Comparison of ENCODE assay signal across 20 cellular contexts in genomic region chr5:32096891-32097592, GRCh38.
A peak's percentile ranks its signal among the peaks of the same experiment; 100 is the strongest.
DNase-seq lines count a peak whose midpoint lies in the region; ATAC-seq, FAIRE-seq and TF ChIP-seq lines count a peak whose summit lies in the region.
"Had no signal": no experiment of that assay in that cellular context is flagged by ENCODE, and none has a peak within 500 bp of the region (broad histone marks: within the 10 kb centered on the region; RNA-seq: fewer than 3 reads in every experiment).

No MANE protein-coding gene starts in this region.

- no peaks in the 10 kb centered on the region for H4K20me1 ChIP-seq in HepG2 (ENCODE audit: insufficient read depth, low read length)
- H4K20me1 ChIP-seq in K562 (replicated peaks; ENCODE audit: control insufficient read depth, insufficient read depth, low read length): no peaks in the 10 kb centered on the region

- ATAC-seq in right lobe of liver (no peak), HepG2 (no peak), K562 (no peak), esophagus mucosa (no peak)
- ATAC-seq in natural killer cell treated with Interleukin-12 subunit alpha and Interleukin-12 subunit beta and Interleukin-15 and Interleukin-18, amount 100 ng/mL, for 72 hours: no peak
- ATAC-seq: heart left ventricle had no signal

- H3K27me3 ChIP-seq in right lobe of liver: no peaks in the 10 kb centered on the region
- no peaks in the 10 kb centered on the region for H3K27me3 ChIP-seq in HepG2 (ENCODE audit: control insufficient read depth in 1 of 2, insufficient read depth in 2 of 2, low read length in 2 of 2)
- H3K27me3 ChIP-seq in K562 (ENCODE audit: control insufficient read depth in 2 of 2, insufficient read depth in 2 of 2, low read length in 2 of 2): no peaks in the 10 kb centered on the region
- H3K27me3 ChIP-seq in Peyer's patch: no peaks in the 10 kb centered on the region
- H3K27me3 ChIP-seq: heart left ventricle had no signal

- in situ Hi-C loops in HepG2 (cut with HindIII; ENCODE audit: extremely low pct_ligation_motif_present, low pct_unique_long_range_greater_than_20kb): loop anchor here (10.0 kb wide), 1 partner anchor 522 kb away; no protein-coding TSS in a partner anchor
- in situ Hi-C loops in K562 (cut with MboI): loop anchor here (10.0 kb wide), 1 partner anchor 512 kb away; no protein-coding TSS in a partner anchor

- 89% methylated on average over 8 of the region's 10 CpGs for WGBS in right lobe of liver (ENCODE audit: insufficient coverage, low coverage, low lambda C conversion rate, missing lambda C conversion rate)
- WGBS in HepG2 (ENCODE audit: low lambda C conversion rate): 97% methylated on average over 10 of the region's 10 CpGs
- 82% methylated on average over 10 of the region's 10 CpGs for WGBS in K562 (ENCODE audit: insufficient coverage, low coverage, missing lambda C conversion rate)

- H3K4me3 ChIP-seq in right lobe of liver: no peak overlapping the region
- no peak overlapping the region for H3K4me3 ChIP-seq in HepG2 (replicated peaks in 1 of 3; ENCODE audit: insufficient read depth in 1 of 3, low read depth in 2 of 3, low read length in 3 of 3)
- no peak overlapping the region for H3K4me3 ChIP-seq in K562
- H3K4me3 ChIP-seq in Peyer's patch: no peak overlapping the region
- H3K4me3 ChIP-seq: heart left ventricle had no signal

- peaks cover 0 to 11% (median 7%) of the 10 kb centered on the region in 4 donors for H3K36me3 ChIP-seq in right lobe of liver
- peaks cover 5 to 29% of the 10 kb centered on the region in 2 experiments; a peak in 4 of 5 replicates for H3K36me3 ChIP-seq in HepG2 (replicated peaks in 1 of 2; ENCODE audit: control insufficient read depth in 1 of 2, insufficient read depth in 2 of 2, low read length in 2 of 2)
- H3K36me3 ChIP-seq in K562 (ENCODE audit: control insufficient read depth, insufficient read depth, low read length): peaks cover 27% of the 10 kb centered on the region; the same call in 2 of the 3 replicates
- H3K36me3 ChIP-seq in Peyer's patch: peaks cover 0 to 32% (median 0%) of the 10 kb centered on the region in 3 donors

- H3K9ac ChIP-seq in HepG2 (ENCODE audit: insufficient read depth, low read depth, low read length) (no peak overlapping the region), K562 (ENCODE audit: insufficient read depth in 1 of 2, low read depth in 2 of 2, low read length in 2 of 2) (no peak overlapping the region)

- no peak for FAIRE-seq in HepG2 (lab: Jason Lieb, UNC)
- FAIRE-seq in K562 (lab: Jason Lieb, UNC): no peak
- FAIRE-seq: G401.6, TTC549 had no signal

- H3K4me1 Mint-ChIP-seq in natural killer cell treated with Interleukin-12 subunit alpha and Interleukin-12 subunit beta and Interleukin-15 and Interleukin-18, amount 100 ng/mL, for 72 hours (ENCODE audit: low read depth in 2 of 2): peaks cover 0 to 4% of the 10 kb centered on the region in 2 donors

- H3K9me3 Mint-ChIP-seq in natural killer cell treated with Interleukin-12 subunit alpha and Interleukin-12 subunit beta and Interleukin-15 and Interleukin-18, amount 100 ng/mL, for 72 hours: no peaks in the 10 kb centered on the region
- H3K9me3 Mint-ChIP-seq: HFFc6, neural crest cell had no signal

- no peaks in the 10 kb centered on the region for H3K9me1 ChIP-seq in K562 (ENCODE audit: control insufficient read depth, insufficient read depth, low read length)

- TF ChIP-seq EP300 in HepG2 (IDR thresholded peaks at IDR 0.05; ENCODE audit: low read depth in 2 of 2, low read length in 2 of 2): no peak
- TF ChIP-seq EP300 in HepG2 (CRISPR knock-in tag; IDR thresholded peaks at IDR 0.05; ENCODE audit: borderline replicate concordance): no peak
- TF ChIP-seq EP300 in K562 (IDR thresholded peaks at IDR 0.05; ENCODE audit: low read length): no peak

- no peaks in the 10 kb centered on the region for H3K27me3 Mint-ChIP-seq in natural killer cell treated with Interleukin-12 subunit alpha and Interleukin-12 subunit beta and Interleukin-15 and Interleukin-18, amount 100 ng/mL, for 72 hours

- no peak for DNase-seq in right lobe of liver
- DNase-seq in HepG2 (ENCODE audit: low spot score): no peak
- DNase-seq in K562 (ENCODE audit: extremely low read depth in 1 of 4, low spot score in 3 of 4): no peak
- DNase-seq in mesenteric fat pad (ENCODE audit: low spot score): peak; percentile 62
- DNase-seq in Peyer's patch: no peak
- no peak for DNase-seq in natural killer cell treated with Interleukin-12 subunit alpha and Interleukin-12 subunit beta and Interleukin-15 and Interleukin-18, amount 100 ng/mL, for 72 hours (ENCODE audit: low spot score)
- DNase-seq in GM03348 (ENCODE audit: low spot score): no peak
- DNase-seq: activated CD4-positive, alpha-beta T cell treated with anti-CD3 and anti-CD28 coated beads for 48 hours; activated effector memory CD4-positive, alpha-beta T cell treated with Interleukin-2 at 50 U/mL for 16 hours; central memory CD4-positive, alpha-beta T cell; heart left ventricle; HFFc6; midbrain; NCI-H1436; NCI-H748 treated with DMSO at 0.1 percent for 48 hours; SHP77 had no signal

- no TSS peak for BruUV-seq in HepG2 (replicated peaks; lab: Mats Ljungman, UMichigan)
- no TSS peak for BruUV-seq in K562 (replicated peaks; lab: Mats Ljungman, UMichigan)

- no peak overlapping the region for H2AFZ ChIP-seq in HepG2 (ENCODE audit: low read length)
- H2AFZ ChIP-seq in K562 (ENCODE audit: low read depth, low read length): no peak overlapping the region

- H3K4me3 Mint-ChIP-seq in natural killer cell treated with Interleukin-12 subunit alpha and Interleukin-12 subunit beta and Interleukin-15 and Interleukin-18, amount 100 ng/mL, for 72 hours: no peak overlapping the region
- H3K4me3 Mint-ChIP-seq: HFFc6, neural crest cell had no signal

- H3K27ac ChIP-seq in right lobe of liver: peak overlapping the region in 2 of 3 donors; percentile 6 to 69
- no peak overlapping the region for H3K27ac ChIP-seq in HepG2 (ENCODE audit: extremely low read length, insufficient read depth, low read length)
- no peak overlapping the region for H3K27ac ChIP-seq in K562 (ENCODE audit: extremely low read depth, low read depth, low read length)
- H3K27ac ChIP-seq in Peyer's patch: no peak overlapping the region

- TF ChIP-seq POLR2A in right lobe of liver (IDR thresholded peaks at IDR 0.05) (no peak), HepG2 (IDR thresholded peaks at IDR 0.05; ENCODE audit: insufficient read depth in 1 of 2, low read depth in 2 of 2, low read length in 2 of 2) (no peak), K562 (conservative IDR thresholded peaks at IDR 0.05) (no peak), Peyer's patch (IDR thresholded peaks at IDR 0.05) (no peak)

- H3K36me3 Mint-ChIP-seq in natural killer cell treated with Interleukin-12 subunit alpha and Interleukin-12 subunit beta and Interleukin-15 and Interleukin-18, amount 100 ng/mL, for 72 hours: no peaks in the 10 kb centered on the region

- no peak overlapping the region for H3K4me2 ChIP-seq in HepG2 (ENCODE audit: low read depth, low read length)
- H3K4me2 ChIP-seq in K562 (ENCODE audit: insufficient read depth, low read length): no peak overlapping the region

- POLR2A ChIA-PET in HepG2 (lab: Yijun Ruan, JAX) (no interaction called here), K562 (lab: Yijun Ruan, JAX) (interaction anchor here (0.9 kb wide), 1 partner anchor 209 kb away, joined by 3 read pairs; no protein-coding TSS in a partner anchor)

- H3K79me2 ChIP-seq in HepG2 (ENCODE audit: insufficient read depth, low read length) (no peaks in the 10 kb centered on the region), K562 (ENCODE audit: control insufficient read depth, insufficient read depth, low read length) (no peaks in the 10 kb centered on the region)

- CTCF ChIA-PET in HepG2 (lab: Yijun Ruan, JAX; ENCODE audit: low intra/inter-chr PET ratio, low total read pairs) (no interaction called here), K562 (lab: Yijun Ruan, JAX; ENCODE audit: low intra/inter-chr PET ratio) (no interaction called here)

- TF ChIP-seq CTCF in right lobe of liver (IDR thresholded peaks at IDR 0.05) (no peak), HepG2 (CRISPR knock-in tag; IDR thresholded peaks at IDR 0.05) (no peak), K562 (IDR thresholded peaks at IDR 0.05 in 2 of 3, conservative IDR thresholded peaks at IDR 0.05 in 1 of 3; ENCODE audit: insufficient read depth in 2 of 3, low read depth in 1 of 3, low read length in 3 of 3) (no peak), Peyer's patch (IDR thresholded peaks at IDR 0.05) (no peak)

- TF ChIP-seq RAD21 in HepG2 (CRISPR knock-in tag; IDR thresholded peaks at IDR 0.05) (no peak), K562 (CRISPR knock-in tag; conservative IDR thresholded peaks at IDR 0.05 in 1 of 2, IDR thresholded peaks at IDR 0.05 in 1 of 2) (no peak)

- no peak overlapping the region for H3K27ac Mint-ChIP-seq in natural killer cell treated with Interleukin-12 subunit alpha and Interleukin-12 subunit beta and Interleukin-15 and Interleukin-18, amount 100 ng/mL, for 72 hours
- H3K27ac Mint-ChIP-seq: HFFc6 had no signal

- H3K9me3 ChIP-seq in right lobe of liver (no peaks in the 10 kb centered on the region), HepG2 (ENCODE audit: low read length) (no peaks in the 10 kb centered on the region), K562 (replicated peaks; ENCODE audit: control insufficient read depth, insufficient read depth, low read depth, low read length) (no peaks in the 10 kb centered on the region), Peyer's patch (no peaks in the 10 kb centered on the region)
- H3K9me3 ChIP-seq: heart left ventricle had no signal

- intact Hi-C loops in right lobe of liver (cut with DNase I): no loop called here
- intact Hi-C loops in HepG2 (cut with micrococcal nuclease; ENCODE audit: unreplicated experiment): no loop called here
- intact Hi-C loops in K562 (cut with micrococcal nuclease): loop anchor here (10.0 kb wide), 1 partner anchor 518 kb away; no protein-coding TSS in a partner anchor

- no peaks in the 10 kb centered on the region for H3K4me1 ChIP-seq in right lobe of liver
- no peaks in the 10 kb centered on the region for H3K4me1 ChIP-seq in HepG2 (ENCODE audit: insufficient read depth, low read length)
- H3K4me1 ChIP-seq in K562 (replicated peaks in 1 of 2; ENCODE audit: control insufficient read depth in 2 of 2, insufficient read depth in 2 of 2, low read length in 2 of 2): no peaks in the 10 kb centered on the region; a peak in 1 of 5 replicates
- H3K4me1 ChIP-seq in Peyer's patch: peaks cover 0 to 9% (median 1%) of the 10 kb centered on the region in 4 donors

TF ChIP-seq in HepG2, 621 proteins besides CTCF, POLR2A, EP300 and RAD21:
- TF ChIP-seq FOXA1 (IDR thresholded peaks at IDR 0.05): no peak
- no peak for TF ChIP-seq FOXA1 (CRISPR knock-in tag; IDR thresholded peaks at IDR 0.05)
- TF ChIP-seq ZMYM3 (CRISPR knock-in tag; IDR thresholded peaks at IDR 0.05): no peak
- TF ChIP-seq ZNF296 (CRISPR knock-in tag; conservative IDR thresholded peaks at IDR 0.05): no peak
- no peak for TF ChIP-seq PCBP2 (optimal IDR thresholded peaks at IDR 0.05; ENCODE audit: low read depth, low read length, poor library complexity, severe bottlenecking)

TF ChIP-seq in K562, 482 proteins besides CTCF, POLR2A, EP300 and RAD21:
- TF ChIP-seq IRF2 (CRISPR knock-in tag; IDR thresholded peaks at IDR 0.05) (no peak), NFIC (IDR thresholded peaks at IDR 0.05) (peak; percentile 58), SMARCA4 (IDR thresholded peaks at IDR 0.05) (no peak), NBN (IDR thresholded peaks at IDR 0.05; ENCODE audit: low read depth) (no peak)

Comparison
In these comparisons a context has a peak if more than half of its experiments do, and no peak if none do; other contexts are left out.
1. H3K27ac ChIP-seq: peak in right lobe of liver (2 of 3); none in HepG2 (single experiment), K562 (single experiment) and Peyer's patch (0 of 4).